ENCODE assay signal across 11 cellular contexts in genomic region chr14:66610154-66610563, GRCh38.
DNase-seq lines count a peak whose midpoint lies in the region; ATAC-seq and TF ChIP-seq lines count a peak whose summit lies in the region.
"Had no signal": no experiment of that assay in that cellular context is flagged by ENCODE, and none has a peak within 500 bp of the region (broad histone marks: within the 10 kb centered on the region; RNA-seq: fewer than 3 reads in every experiment).

No MANE protein-coding gene starts in this region.

- peaks cover 3 to 31% of the 10 kb centered on the region in 2 donors for H3K36me3 Mint-ChIP-seq in CD4-positive, alpha-beta memory T cell
- peaks cover 7 to 19% of the 10 kb centered on the region in 2 donors for H3K36me3 Mint-ChIP-seq in stimulated activated naive B cell treated with anti-CD40 and anti-IgM and Interleukin-4, amounts not matched to agents 10 μg/mL and 1 μg/mL and 100 μg/mL, for 72 hours

- H3K4me3 ChIP-seq in CD4-positive, alpha-beta memory T cell (ENCODE audit: low read length in 2 of 2) = no peak overlapping the region
- no peak overlapping the region for H3K4me3 ChIP-seq in H7 (ENCODE audit: insufficient read depth, low read depth, low read length)
- H3K4me3 ChIP-seq in SU-DHL-6 (ENCODE audit: insufficient read depth, low read length, poor library complexity, severe bottlenecking) = no peak overlapping the region
- no peak overlapping the region for H3K4me3 ChIP-seq in suprapubic skin
- H3K4me3 ChIP-seq: ascending aorta, left lung had no signal

- ATAC-seq in GM18520 (IDR thresholded peaks at IDR 0.05; ENCODE audit: unreplicated experiment) = no peak
- ATAC-seq in stimulated activated naive B cell treated with anti-CD40 and anti-IgM and Interleukin-4, amounts not matched to agents 10 μg/mL and 1 μg/mL and 100 μg/mL, for 72 hours (replicated peaks) = no peak
- ATAC-seq: left lung, Right ventricle myocardium inferior had no signal

- no peaks in the 10 kb centered on the region for H3K9me3 ChIP-seq in CD4-positive, alpha-beta memory T cell (ENCODE audit: control insufficient read depth in 1 of 2, low read length in 2 of 2)
- no peaks in the 10 kb centered on the region for H3K9me3 ChIP-seq in SU-DHL-6 (ENCODE audit: insufficient read depth, low read length)
- peaks cover 4% of the 10 kb centered on the region for H3K9me3 ChIP-seq in suprapubic skin

- peaks cover 0 to 66% (median 48%) of the 10 kb centered on the region in 8 donors for H3K9me3 Mint-ChIP-seq in CD4-positive, alpha-beta memory T cell
- H3K9me3 Mint-ChIP-seq in stimulated activated naive B cell treated with anti-CD40 and anti-IgM and Interleukin-4, amounts not matched to agents 10 μg/mL and 1 μg/mL and 100 μg/mL, for 72 hours = peaks cover 11 to 18% of the 10 kb centered on the region in 2 donors

- peak overlapping the region in 4 of 8 donors; percentile 4 to 27 (median 10) for H3K4me3 Mint-ChIP-seq in CD4-positive, alpha-beta memory T cell
- no peak overlapping the region for H3K4me3 Mint-ChIP-seq in stimulated activated naive B cell treated with anti-CD40 and anti-IgM and Interleukin-4, amounts not matched to agents 10 μg/mL and 1 μg/mL and 100 μg/mL, for 72 hours

- no peak for TF ChIP-seq EP300 in suprapubic skin (IDR thresholded peaks at IDR 0.05)

- H2AFZ ChIP-seq in SU-DHL-6 (ENCODE audit: low read depth, low read length, severe bottlenecking) = peak overlapping the region; percentile 46

- no peak overlapping the region for H3K4me2 ChIP-seq in SU-DHL-6 (ENCODE audit: low read depth, low read length, poor library complexity, severe bottlenecking)

- no peaks in the 10 kb centered on the region for H3K9me2 ChIP-seq in SU-DHL-6 (replicated peaks; ENCODE audit: insufficient read depth, low read length)

- no peak overlapping the region for H3K27ac ChIP-seq in CD4-positive, alpha-beta memory T cell (ENCODE audit: low read depth, low read length)
- H3K27ac ChIP-seq in SU-DHL-6 (ENCODE audit: low read depth, low read length) = no peak overlapping the region
- H3K27ac ChIP-seq in suprapubic skin = no peak overlapping the region
- H3K27ac ChIP-seq: ascending aorta, left lung had no signal

- no peaks in the 10 kb centered on the region for H3K27me3 ChIP-seq in CD4-positive, alpha-beta memory T cell (ENCODE audit: insufficient read depth, low read length)
- H3K27me3 ChIP-seq in H7 (ENCODE audit: control insufficient read depth, insufficient read depth, low read length) = no peaks in the 10 kb centered on the region
- H3K27me3 ChIP-seq in SU-DHL-6 (ENCODE audit: low read length) = no peaks in the 10 kb centered on the region
- H3K27me3 ChIP-seq in suprapubic skin = no peaks in the 10 kb centered on the region
- H3K27me3 ChIP-seq: ascending aorta, left lung had no signal

- CTCF ChIA-PET in CD4-positive, alpha-beta memory T cell (lab: Charles Lee; ENCODE audit: partially characterized antibody) = no interaction called here

- intact Hi-C loops in CD4-positive, alpha-beta memory T cell (cut with micrococcal nuclease) = no loop called here

- H3K79me2 ChIP-seq in SU-DHL-6 (ENCODE audit: insufficient read depth, low read length) = no peaks in the 10 kb centered on the region

- H3K27ac Mint-ChIP-seq in CD4-positive, alpha-beta memory T cell = peak overlapping the region in 5 of 7 donors; percentile 62 to 89 (median 81)
- H3K27ac Mint-ChIP-seq in stimulated activated naive B cell treated with anti-CD40 and anti-IgM and Interleukin-4, amounts not matched to agents 10 μg/mL and 1 μg/mL and 100 μg/mL, for 72 hours = no peak overlapping the region

- H3K36me3 ChIP-seq in CD4-positive, alpha-beta memory T cell (ENCODE audit: insufficient read depth, low read length) = no peaks in the 10 kb centered on the region
- H3K36me3 ChIP-seq in H7 (replicated peaks; ENCODE audit: control insufficient read depth, insufficient read depth, low read length) (no peaks in the 10 kb centered on the region), SU-DHL-6 (ENCODE audit: low read length) (no peaks in the 10 kb centered on the region), suprapubic skin (no peaks in the 10 kb centered on the region)
- H3K36me3 ChIP-seq: ascending aorta, left lung had no signal

- H3K4me1 ChIP-seq in CD4-positive, alpha-beta memory T cell (ENCODE audit: insufficient read depth, low read length) = no peaks in the 10 kb centered on the region
- H3K4me1 ChIP-seq in suprapubic skin = no peaks in the 10 kb centered on the region
- H3K4me1 ChIP-seq: ascending aorta, left lung had no signal

- H3K27me3 Mint-ChIP-seq in CD4-positive, alpha-beta memory T cell = no peaks in the 10 kb centered on the region
- no peaks in the 10 kb centered on the region for H3K27me3 Mint-ChIP-seq in stimulated activated naive B cell treated with anti-CD40 and anti-IgM and Interleukin-4, amounts not matched to agents 10 μg/mL and 1 μg/mL and 100 μg/mL, for 72 hours

- no peak overlapping the region for H3K9ac ChIP-seq in SU-DHL-6 (ENCODE audit: low read length)

- H3F3A ChIP-seq in SU-DHL-6 (ENCODE audit: insufficient read depth) = no peaks in the 10 kb centered on the region

- POLR2A ChIA-PET in CD4-positive, alpha-beta memory T cell (lab: Charles Lee; ENCODE audit: partially characterized antibody) = no interaction called here

- H3K4me1 Mint-ChIP-seq in CD4-positive, alpha-beta memory T cell = peaks cover 9 to 19% (median 17%) of the 10 kb centered on the region in 4 donors
- peaks cover 2 to 17% of the 10 kb centered on the region in 2 donors for H3K4me1 Mint-ChIP-seq in stimulated activated naive B cell treated with anti-CD40 and anti-IgM and Interleukin-4, amounts not matched to agents 10 μg/mL and 1 μg/mL and 100 μg/mL, for 72 hours

- TF ChIP-seq CTCF in SU-DHL-6 (IDR thresholded peaks at IDR 0.05; ENCODE audit: insufficient read depth, low read length, poor library complexity, severe bottlenecking) = peak; percentile 26
- TF ChIP-seq CTCF in suprapubic skin (IDR thresholded peaks at IDR 0.05) = no peak

- peak; percentile 9 to 39 (median 29) for DNase-seq in CD4-positive, alpha-beta memory T cell
- DNase-seq in H7 = peak; percentile 15
- peak; percentile 2 for DNase-seq in hepatic stellate cell (ENCODE audit: low spot score)
- no peak for DNase-seq in suprapubic skin (ENCODE audit: low spot score in 2 of 2)
- no peak for DNase-seq in NCI-H1436 treated with DMSO at 0.1 percent for 48 hours (lab: John Stamatoyannopoulos, UW)
- no peak for DNase-seq in stimulated activated naive B cell treated with anti-CD40 and anti-IgM and Interleukin-4, amounts not matched to agents 10 μg/mL and 1 μg/mL and 100 μg/mL, for 72 hours
- DNase-seq: left lung had no signal

- TF ChIP-seq POLR2A in suprapubic skin (IDR thresholded peaks at IDR 0.05) = no peak

- no peaks in the 10 kb centered on the region for H4K20me1 ChIP-seq in SU-DHL-6 (ENCODE audit: low read depth, low read length)

- WGBS in suprapubic skin = 78% methylated on average over 4 of the region's 4 CpGs

Comparison
In these comparisons a context has a peak if more than half of its experiments do, and no peak if none do; other contexts are left out.
1. DNase-seq: peak in CD4-positive, alpha-beta memory T cell (5 of 5), H7 (single experiment) and hepatic stellate cell (single experiment); none in suprapubic skin (0 of 2), NCI-H1436 treated with DMSO at 0.1 percent for 48 hours (single experiment) and stimulated activated naive B cell treated with anti-CD40 and anti-IgM and Interleukin-4, amounts not matched to agents 10 μg/mL and 1 μg/mL and 100 μg/mL, for 72 hours (single experiment).